9 cellular contexts compared by ENCODE assay signal in the genomic region with DNA sequence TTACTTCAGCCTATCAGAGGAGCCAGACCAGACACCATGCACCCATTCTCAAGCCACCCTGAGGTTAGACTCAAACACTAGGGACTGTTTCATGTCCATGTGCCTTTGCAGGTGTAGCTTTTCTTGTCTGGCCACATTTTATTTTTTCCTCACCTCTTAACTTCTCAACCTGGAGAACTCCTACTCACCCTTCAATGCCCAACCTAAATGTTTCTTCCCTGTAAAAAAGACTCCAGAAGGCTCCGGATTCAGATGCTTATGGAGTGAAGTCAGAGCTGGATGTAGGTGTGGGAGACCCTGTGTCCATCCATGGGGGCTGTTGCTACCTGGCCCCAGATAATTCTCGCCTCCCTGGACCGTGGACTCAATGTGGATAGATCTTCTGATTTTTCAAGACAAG.
"Had no signal": no experiment of that assay in that cellular context is flagged by ENCODE, and none has a peak within 500 bp of the region (broad histone marks: within the 10 kb centered on the region; RNA-seq: fewer than 3 reads in every experiment).

No MANE protein-coding gene starts in this region.

- H3K4me2 ChIP-seq: GM23338 had no signal

- H3K4me3 ChIP-seq: GM23248, GM23338, HAP-1 had no signal

- ATAC-seq: GM23338, HCT116 had no signal

- H2AFZ ChIP-seq: GM23248, GM23338 had no signal

- H3K9ac ChIP-seq: GM23248 had no signal

- H3K4me1 ChIP-seq: HAP-1 had no signal

- H3K36me3 ChIP-seq: HAP-1 had no signal

- DNase-seq: GM23248, GOT3, H7, H9, HCEC 1CT, HFFc6 had no signal

- H3K9me3 ChIP-seq: HAP-1 had no signal

- H3K27ac ChIP-seq: GM23248 had no signal
